In genomic region chr13:76937416-76937815, GRCh38 we compare ENCODE assay signal across 15 cellular contexts. TPM values are rescaled to one million over a fixed set of nuclear protein-coding genes. Genes with fewer than 3 reads are reported as not detected.
DNase-seq lines count a peak whose midpoint lies in the region; ATAC-seq and TF ChIP-seq lines count a peak whose summit lies in the region.
"Had no signal": no experiment of that assay in that cellular context is flagged by ENCODE, and none has a peak within 500 bp of the region (broad histone marks: within the 10 kb centered on the region; RNA-seq: fewer than 3 reads in every experiment).

No MANE protein-coding gene starts in this region.

- CTCF ChIA-PET in MCF 10A (lab: Yijun Ruan, JAX), result interaction anchor here (0.9 to 2.3 kb wide), 5 partner anchors 20 to 53 kb away, joined by 3 to 8 read pairs (median 5); no protein-coding TSS in a partner anchor

- TF ChIP-seq CTCF in MCF 10A (IDR thresholded peaks at IDR 0.05; ENCODE audit: unreplicated experiment), result no peak
- TF ChIP-seq CTCF in breast epithelium (IDR thresholded peaks at IDR 0.05), result no peak
- TF ChIP-seq CTCF in foreskin fibroblast (IDR thresholded peaks at IDR 0.05; ENCODE audit: low read depth, low read length), result no peak
- no peak for TF ChIP-seq CTCF in upper lobe of right lung (IDR thresholded peaks at IDR 0.05)

- POLR2A ChIA-PET in MCF 10A (lab: Yijun Ruan, JAX), result interaction anchor here (0.7 to 2.6 kb wide), 11 partner anchors 15 to 110 kb away, joined by 3 to 11 read pairs (median 5); partner anchors contain the start of gene CLN5

- ATAC-seq in upper lobe of right lung (peak; percentile 72), GM19324 (IDR thresholded peaks at IDR 0.05; ENCODE audit: low FRiP score, unreplicated experiment) (no peak), HG03432 (IDR thresholded peaks at IDR 0.05; ENCODE audit: unreplicated experiment) (no peak)
- ATAC-seq: stimulated activated effector memory CD8-positive, alpha-beta T cell treated with anti-CD3 and anti-CD28 coated beads, Interleukin-12 subunit alpha, Interleukin-12 subunit beta, amount 100 ng/mL, for 72 hours had no signal

- peaks cover 38% of the 10 kb centered on the region for H3K4me1 Mint-ChIP-seq in MCF 10A (ENCODE audit: insufficient read depth, unreplicated experiment)
- H3K4me1 Mint-ChIP-seq: activated CD4-positive, alpha-beta memory T cell treated with anti-CD3 and anti-CD28 coated beads, Interleukin-2, amount 10 ng/mL, durations not matched to agents 7 days and 5 days; stimulated activated effector memory CD8-positive, alpha-beta T cell treated with anti-CD3 and anti-CD28 coated beads, Interleukin-12 subunit alpha, Interleukin-12 subunit beta, amount 100 ng/mL, for 72 hours had no signal

- H3K36me3 ChIP-seq in breast epithelium, result no peaks in the 10 kb centered on the region
- H3K36me3 ChIP-seq in upper lobe of right lung, result no peaks in the 10 kb centered on the region
- H3K36me3 ChIP-seq: cardiac muscle cell, right lobe of liver, SJSA1 had no signal

- DNase-seq in MCF 10A (ENCODE audit: unreplicated experiment) (peak; percentile 98), breast epithelium (ENCODE audit: low spot score in 2 of 2) (no peak), T1000 (lab: John Stamatoyannopoulos, UW) (peak; percentile 6), foreskin fibroblast (peak; percentile 94 to 96), upper lobe of right lung (no peak)
- no peak for DNase-seq in activated CD4-positive, CD25-positive, alpha-beta regulatory T cell (lab: John Stamatoyannopoulos, UW)
- DNase-seq: activated CD4-positive, alpha-beta memory T cell treated with anti-CD3 and anti-CD28 coated beads, Interleukin-2, amount 10 ng/mL, durations not matched to agents 7 days and 5 days; NCI-H2029 treated with DMSO at 0.1 percent for 48 hours; right lobe of liver had no signal

- no TSS peak for BruUV-seq in MCF 10A (replicated peaks; lab: Mats Ljungman, UMichigan)

- no peaks in the 10 kb centered on the region for H3K4me1 ChIP-seq in breast epithelium
- no peaks in the 10 kb centered on the region for H3K4me1 ChIP-seq in upper lobe of right lung
- H3K4me1 ChIP-seq: right lobe of liver, SJSA1 had no signal

- H3K4me3 Mint-ChIP-seq in MCF 10A (ENCODE audit: unreplicated experiment), result no peak overlapping the region
- H3K4me3 Mint-ChIP-seq: activated CD4-positive, alpha-beta memory T cell treated with anti-CD3 and anti-CD28 coated beads, Interleukin-2, amount 10 ng/mL, durations not matched to agents 7 days and 5 days; B cell; stimulated activated effector memory CD8-positive, alpha-beta T cell treated with anti-CD3 and anti-CD28 coated beads, Interleukin-12 subunit alpha, Interleukin-12 subunit beta, amount 100 ng/mL, for 72 hours had no signal

- intact Hi-C loops in MCF 10A (cut with micrococcal nuclease) (no loop called here), breast epithelium (cut with DNase I; ENCODE audit: low total_unique reads) (no loop called here), upper lobe of right lung (cut with DNase I) (no loop called here)

- no peaks in the 10 kb centered on the region for H3K27me3 ChIP-seq in breast epithelium
- H3K27me3 ChIP-seq in upper lobe of right lung, result no peaks in the 10 kb centered on the region
- H3K27me3 ChIP-seq: cardiac muscle cell, right lobe of liver, SJSA1 had no signal

- H3K27ac ChIP-seq in breast epithelium, result no peak overlapping the region
- no peak overlapping the region for H3K27ac ChIP-seq in upper lobe of right lung
- H3K27ac ChIP-seq: cardiac muscle cell, right lobe of liver, SJSA1 had no signal

- peaks cover 8% of the 10 kb centered on the region for H3K9me3 Mint-ChIP-seq in MCF 10A (ENCODE audit: unreplicated experiment)
- H3K9me3 Mint-ChIP-seq: activated CD4-positive, alpha-beta memory T cell treated with anti-CD3 and anti-CD28 coated beads, Interleukin-2, amount 10 ng/mL, durations not matched to agents 7 days and 5 days; stimulated activated effector memory CD8-positive, alpha-beta T cell treated with anti-CD3 and anti-CD28 coated beads, Interleukin-12 subunit alpha, Interleukin-12 subunit beta, amount 100 ng/mL, for 72 hours had no signal

- H3K4me3 ChIP-seq in breast epithelium, result no peak overlapping the region
- H3K4me3 ChIP-seq in foreskin fibroblast (ENCODE audit: low read depth in 1 of 2, low read length in 2 of 2), result no peak overlapping the region
- no peak overlapping the region for H3K4me3 ChIP-seq in upper lobe of right lung
- H3K4me3 ChIP-seq: cardiac muscle cell, right lobe of liver, SJSA1 had no signal

- no peaks in the 10 kb centered on the region for H3K9me3 ChIP-seq in breast epithelium
- H3K9me3 ChIP-seq in upper lobe of right lung, result no peaks in the 10 kb centered on the region
- H3K9me3 ChIP-seq: right lobe of liver, SJSA1 had no signal

- peak overlapping the region; percentile 78 for H3K27ac Mint-ChIP-seq in MCF 10A (ENCODE audit: low read depth, unreplicated experiment)
- H3K27ac Mint-ChIP-seq: activated CD4-positive, alpha-beta memory T cell treated with anti-CD3 and anti-CD28 coated beads, Interleukin-2, amount 10 ng/mL, durations not matched to agents 7 days and 5 days; B cell; stimulated activated effector memory CD8-positive, alpha-beta T cell treated with anti-CD3 and anti-CD28 coated beads, Interleukin-12 subunit alpha, Interleukin-12 subunit beta, amount 100 ng/mL, for 72 hours had no signal

- no peaks in the 10 kb centered on the region for H3K36me3 Mint-ChIP-seq in MCF 10A (ENCODE audit: insufficient read depth, unreplicated experiment)
- H3K36me3 Mint-ChIP-seq: stimulated activated effector memory CD8-positive, alpha-beta T cell treated with anti-CD3 and anti-CD28 coated beads, Interleukin-12 subunit alpha, Interleukin-12 subunit beta, amount 100 ng/mL, for 72 hours had no signal

- H3K27me3 Mint-ChIP-seq in MCF 10A (ENCODE audit: insufficient read depth, unreplicated experiment), result no peaks in the 10 kb centered on the region
- H3K27me3 Mint-ChIP-seq: B cell had no signal

- TF ChIP-seq POLR2A in breast epithelium (IDR thresholded peaks at IDR 0.05), result no peak

RNA-seq across cellular contexts. Expression of gene ACOD1, which starts 10.9 kb away (rescaled TPM):
- not detected in 2 replicates for total RNA-seq in MCF 10A (2022)
- not detected for total RNA-seq in breast epithelium
- not detected for total RNA-seq in upper lobe of right lung
- total RNA-seq: activated CD4-positive, alpha-beta memory T cell treated with anti-CD3 and anti-CD28 coated beads, Interleukin-2, amount 10 ng/mL, durations not matched to agents 7 days and 5 days; B cell; cardiac muscle cell; right lobe of liver; SJSA1 had no signal

RNA-seq across cellular contexts. Expression of gene KCTD12, which starts 51.2 kb away (rescaled TPM):
- total RNA-seq in MCF 10A (2022) (15.6 and 15.8 TPM in 2 replicates), breast epithelium (100 to 1,000 TPM in 1 of 3 donors, 10 to 100 TPM in 2; 59.7 to 117 (median 65.9) TPM), upper lobe of right lung (152 TPM)

RNA-seq across cellular contexts. Expression of gene CLN5, which starts 54.5 kb away (rescaled TPM):
- total RNA-seq in MCF 10A (2022), result 16.0 and 17.8 TPM in 2 replicates
- 10 to 100 TPM; 27.4 to 40.5 (median 32.4) TPM for total RNA-seq in breast epithelium
- total RNA-seq in upper lobe of right lung, result 41.8 TPM

Comparison
In these comparisons a context has a peak if more than half of its experiments do, and no peak if none do; other contexts are left out.
1. DNase-seq: peak in MCF 10A (single experiment), T1000 (single experiment) and foreskin fibroblast (2 of 2); none in breast epithelium (0 of 2), upper lobe of right lung (single experiment) and activated CD4-positive, CD25-positive, alpha-beta regulatory T cell (0 of 4).